Comparison of ENCODE assay signal across 10 cellular contexts in the genomic region with DNA sequence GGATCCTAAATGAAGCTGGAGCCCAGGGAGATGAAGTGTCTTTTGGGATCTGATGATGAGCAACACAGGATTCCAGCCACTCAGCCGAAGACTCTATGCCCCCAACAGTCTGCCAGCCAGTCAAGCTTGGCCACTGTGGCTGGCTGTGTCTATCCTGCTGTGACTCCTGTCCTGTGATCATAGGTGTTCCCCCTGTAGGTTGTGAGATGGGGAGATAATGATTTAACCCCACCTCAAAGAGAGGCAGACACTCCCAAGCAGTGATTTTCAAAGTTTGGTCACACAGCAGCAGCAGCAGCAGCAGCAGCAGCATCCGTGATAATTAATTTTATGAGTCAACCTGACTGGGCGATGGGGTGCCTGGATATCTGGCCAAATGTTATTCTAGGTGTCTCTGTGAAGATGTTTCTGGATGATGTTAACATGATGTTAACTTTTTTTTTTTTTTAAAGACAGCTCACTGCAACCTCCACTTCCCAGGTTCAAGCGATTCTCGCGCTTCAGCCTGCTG. TPM values are rescaled to one million over a fixed set of nuclear protein-coding genes. Genes with fewer than 3 reads are reported as not detected.
DNase-seq lines count a peak whose midpoint lies in the region; ATAC-seq, FAIRE-seq and TF ChIP-seq lines count a peak whose summit lies in the region.
"Had no signal": no experiment of that assay in that cellular context is flagged by ENCODE, and none has a peak within 500 bp of the region (broad histone marks: within the 10 kb centered on the region; RNA-seq: fewer than 3 reads in every experiment).

No MANE protein-coding gene starts in this region.

- H3K27ac Mint-ChIP-seq in dendritic cell treated with granulocyte-macrophage colony-stimulating factor and Interleukin-4, amounts not matched to agents 40 ng/mL and 50 ng/mL, for 4 days = peak overlapping the region; percentile 99

- H3K27me3 Mint-ChIP-seq in dendritic cell treated with granulocyte-macrophage colony-stimulating factor and Interleukin-4, amounts not matched to agents 40 ng/mL and 50 ng/mL, for 4 days = no peaks in the 10 kb centered on the region

- H3K27ac ChIP-seq in skin epidermis = peak overlapping the region in 13 of 21 experiments; percentile 48 to 83 (median 73)

- no peaks in the 10 kb centered on the region for H3K9me3 Mint-ChIP-seq in dendritic cell treated with granulocyte-macrophage colony-stimulating factor and Interleukin-4, amounts not matched to agents 40 ng/mL and 50 ng/mL, for 4 days

- intact Hi-C loops in dendritic cell treated with granulocyte-macrophage colony-stimulating factor and Interleukin-4, amounts not matched to agents 40 ng/mL and 50 ng/mL, for 4 days (cut with micrococcal nuclease) = loop anchor here (2.0 kb wide), 2 partner anchors 13 to 21 kb away; partner anchors contain the start of gene RHOB

- no peak overlapping the region for H3K4me3 ChIP-seq in skin epidermis
- H3K4me3 ChIP-seq: dorsolateral prefrontal cortex had no signal

- peak; percentile 65 for DNase-seq in HT1080 (ENCODE audit: low read depth)
- DNase-seq in GF-D8 (lab: John Stamatoyannopoulos, UW) = no peak
- DNase-seq in H54 (ENCODE audit: insufficient read length, low spot score) = no peak
- DNase-seq: activated CD8-positive, alpha-beta memory T cell treated with anti-CD3 and anti-CD28 coated beads for 24 hours; NCI-H526 treated with DMSO at 0.1 percent for 48 hours had no signal

- no peaks in the 10 kb centered on the region for H3K36me3 Mint-ChIP-seq in dendritic cell treated with granulocyte-macrophage colony-stimulating factor and Interleukin-4, amounts not matched to agents 40 ng/mL and 50 ng/mL, for 4 days (ENCODE audit: low read depth)

- TF ChIP-seq POLR2A in H54 (IDR thresholded peaks at IDR 0.05; ENCODE audit: low read depth, low read length) = no peak

- FAIRE-seq in H54 (lab: Jason Lieb, UNC) = no peak

- peak overlapping the region; percentile 77 for H3K4me3 Mint-ChIP-seq in dendritic cell treated with granulocyte-macrophage colony-stimulating factor and Interleukin-4, amounts not matched to agents 40 ng/mL and 50 ng/mL, for 4 days

- peak; percentile 48 for ATAC-seq in GM18868 (IDR thresholded peaks at IDR 0.05; ENCODE audit: unreplicated experiment)
- no peak for ATAC-seq in GM19467 (IDR thresholded peaks at IDR 0.05; ENCODE audit: unreplicated experiment)

- H3K4me1 Mint-ChIP-seq in dendritic cell treated with granulocyte-macrophage colony-stimulating factor and Interleukin-4, amounts not matched to agents 40 ng/mL and 50 ng/mL, for 4 days (ENCODE audit: low read depth) = peaks cover 91% of the 10 kb centered on the region

RNA-seq across cellular contexts. Expression of gene RHOB, which starts 21.4 kb away (rescaled TPM):
- 102 and 107 TPM in 2 replicates for total RNA-seq in HT1080 (2014; rRNA removed; shearing (Covaris generic))
- 73.4 and 77.7 TPM in 2 replicates for polyA plus RNA-seq in HT1080 (2015; cell fraction: cytosol; rRNA removed)
- polyA plus RNA-seq in HT1080 (2015; cell fraction: nucleus; rRNA removed) = 65.4 and 72.1 TPM in 2 replicates
